Comparison of ENCODE assay signal across 1 cellular context in the genomic region with DNA sequence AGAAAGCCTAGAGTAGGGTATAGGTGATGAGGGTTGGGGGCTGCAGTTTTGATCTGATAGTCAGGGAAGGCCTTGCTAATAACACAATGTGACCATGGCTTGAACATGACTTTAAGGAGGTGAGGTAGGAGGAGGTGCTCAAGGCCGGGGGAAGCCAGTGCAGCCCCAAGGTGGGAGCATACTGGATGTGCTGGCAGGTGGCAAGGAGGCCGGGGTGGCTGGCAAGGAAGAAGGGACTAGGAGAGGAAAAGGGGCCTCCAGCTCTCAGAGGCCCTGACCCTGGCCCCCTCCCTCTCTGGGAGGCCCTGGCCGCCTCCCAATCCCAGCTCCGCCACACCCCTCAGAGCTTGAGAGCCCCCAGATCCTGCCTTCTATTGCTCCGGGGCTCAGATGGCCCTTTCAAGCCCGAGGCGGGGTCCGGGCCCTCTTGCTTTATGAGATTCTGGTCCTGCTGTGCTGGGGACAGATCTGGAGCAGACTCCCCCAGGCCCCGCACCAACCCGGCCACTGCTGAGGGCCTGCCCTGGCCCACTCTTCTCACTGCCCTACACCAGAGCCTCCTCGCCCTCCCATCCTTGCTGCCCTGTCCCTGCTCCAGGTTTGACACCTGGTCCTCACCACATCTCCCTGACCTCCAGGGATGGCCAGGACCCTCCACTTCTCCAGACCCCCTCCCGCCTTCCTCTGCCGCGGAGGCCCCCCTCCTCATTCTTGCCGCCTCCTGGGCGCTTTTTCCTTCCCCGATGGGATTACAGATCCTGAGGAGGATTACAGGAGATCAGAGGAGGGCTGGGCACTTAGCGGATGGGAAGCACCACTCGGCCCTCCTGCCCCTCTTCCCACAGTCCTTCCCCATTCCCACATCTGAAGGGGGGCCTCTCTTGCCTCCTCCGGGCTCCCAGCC.
TF ChIP-seq lines count a peak whose summit lies in the region.

No MANE protein-coding gene starts in this region.

TF ChIP-seq in H1, 55 proteins besides CTCF, POLR2A, EP300 and RAD21:
- TF ChIP-seq, protein P1, sequence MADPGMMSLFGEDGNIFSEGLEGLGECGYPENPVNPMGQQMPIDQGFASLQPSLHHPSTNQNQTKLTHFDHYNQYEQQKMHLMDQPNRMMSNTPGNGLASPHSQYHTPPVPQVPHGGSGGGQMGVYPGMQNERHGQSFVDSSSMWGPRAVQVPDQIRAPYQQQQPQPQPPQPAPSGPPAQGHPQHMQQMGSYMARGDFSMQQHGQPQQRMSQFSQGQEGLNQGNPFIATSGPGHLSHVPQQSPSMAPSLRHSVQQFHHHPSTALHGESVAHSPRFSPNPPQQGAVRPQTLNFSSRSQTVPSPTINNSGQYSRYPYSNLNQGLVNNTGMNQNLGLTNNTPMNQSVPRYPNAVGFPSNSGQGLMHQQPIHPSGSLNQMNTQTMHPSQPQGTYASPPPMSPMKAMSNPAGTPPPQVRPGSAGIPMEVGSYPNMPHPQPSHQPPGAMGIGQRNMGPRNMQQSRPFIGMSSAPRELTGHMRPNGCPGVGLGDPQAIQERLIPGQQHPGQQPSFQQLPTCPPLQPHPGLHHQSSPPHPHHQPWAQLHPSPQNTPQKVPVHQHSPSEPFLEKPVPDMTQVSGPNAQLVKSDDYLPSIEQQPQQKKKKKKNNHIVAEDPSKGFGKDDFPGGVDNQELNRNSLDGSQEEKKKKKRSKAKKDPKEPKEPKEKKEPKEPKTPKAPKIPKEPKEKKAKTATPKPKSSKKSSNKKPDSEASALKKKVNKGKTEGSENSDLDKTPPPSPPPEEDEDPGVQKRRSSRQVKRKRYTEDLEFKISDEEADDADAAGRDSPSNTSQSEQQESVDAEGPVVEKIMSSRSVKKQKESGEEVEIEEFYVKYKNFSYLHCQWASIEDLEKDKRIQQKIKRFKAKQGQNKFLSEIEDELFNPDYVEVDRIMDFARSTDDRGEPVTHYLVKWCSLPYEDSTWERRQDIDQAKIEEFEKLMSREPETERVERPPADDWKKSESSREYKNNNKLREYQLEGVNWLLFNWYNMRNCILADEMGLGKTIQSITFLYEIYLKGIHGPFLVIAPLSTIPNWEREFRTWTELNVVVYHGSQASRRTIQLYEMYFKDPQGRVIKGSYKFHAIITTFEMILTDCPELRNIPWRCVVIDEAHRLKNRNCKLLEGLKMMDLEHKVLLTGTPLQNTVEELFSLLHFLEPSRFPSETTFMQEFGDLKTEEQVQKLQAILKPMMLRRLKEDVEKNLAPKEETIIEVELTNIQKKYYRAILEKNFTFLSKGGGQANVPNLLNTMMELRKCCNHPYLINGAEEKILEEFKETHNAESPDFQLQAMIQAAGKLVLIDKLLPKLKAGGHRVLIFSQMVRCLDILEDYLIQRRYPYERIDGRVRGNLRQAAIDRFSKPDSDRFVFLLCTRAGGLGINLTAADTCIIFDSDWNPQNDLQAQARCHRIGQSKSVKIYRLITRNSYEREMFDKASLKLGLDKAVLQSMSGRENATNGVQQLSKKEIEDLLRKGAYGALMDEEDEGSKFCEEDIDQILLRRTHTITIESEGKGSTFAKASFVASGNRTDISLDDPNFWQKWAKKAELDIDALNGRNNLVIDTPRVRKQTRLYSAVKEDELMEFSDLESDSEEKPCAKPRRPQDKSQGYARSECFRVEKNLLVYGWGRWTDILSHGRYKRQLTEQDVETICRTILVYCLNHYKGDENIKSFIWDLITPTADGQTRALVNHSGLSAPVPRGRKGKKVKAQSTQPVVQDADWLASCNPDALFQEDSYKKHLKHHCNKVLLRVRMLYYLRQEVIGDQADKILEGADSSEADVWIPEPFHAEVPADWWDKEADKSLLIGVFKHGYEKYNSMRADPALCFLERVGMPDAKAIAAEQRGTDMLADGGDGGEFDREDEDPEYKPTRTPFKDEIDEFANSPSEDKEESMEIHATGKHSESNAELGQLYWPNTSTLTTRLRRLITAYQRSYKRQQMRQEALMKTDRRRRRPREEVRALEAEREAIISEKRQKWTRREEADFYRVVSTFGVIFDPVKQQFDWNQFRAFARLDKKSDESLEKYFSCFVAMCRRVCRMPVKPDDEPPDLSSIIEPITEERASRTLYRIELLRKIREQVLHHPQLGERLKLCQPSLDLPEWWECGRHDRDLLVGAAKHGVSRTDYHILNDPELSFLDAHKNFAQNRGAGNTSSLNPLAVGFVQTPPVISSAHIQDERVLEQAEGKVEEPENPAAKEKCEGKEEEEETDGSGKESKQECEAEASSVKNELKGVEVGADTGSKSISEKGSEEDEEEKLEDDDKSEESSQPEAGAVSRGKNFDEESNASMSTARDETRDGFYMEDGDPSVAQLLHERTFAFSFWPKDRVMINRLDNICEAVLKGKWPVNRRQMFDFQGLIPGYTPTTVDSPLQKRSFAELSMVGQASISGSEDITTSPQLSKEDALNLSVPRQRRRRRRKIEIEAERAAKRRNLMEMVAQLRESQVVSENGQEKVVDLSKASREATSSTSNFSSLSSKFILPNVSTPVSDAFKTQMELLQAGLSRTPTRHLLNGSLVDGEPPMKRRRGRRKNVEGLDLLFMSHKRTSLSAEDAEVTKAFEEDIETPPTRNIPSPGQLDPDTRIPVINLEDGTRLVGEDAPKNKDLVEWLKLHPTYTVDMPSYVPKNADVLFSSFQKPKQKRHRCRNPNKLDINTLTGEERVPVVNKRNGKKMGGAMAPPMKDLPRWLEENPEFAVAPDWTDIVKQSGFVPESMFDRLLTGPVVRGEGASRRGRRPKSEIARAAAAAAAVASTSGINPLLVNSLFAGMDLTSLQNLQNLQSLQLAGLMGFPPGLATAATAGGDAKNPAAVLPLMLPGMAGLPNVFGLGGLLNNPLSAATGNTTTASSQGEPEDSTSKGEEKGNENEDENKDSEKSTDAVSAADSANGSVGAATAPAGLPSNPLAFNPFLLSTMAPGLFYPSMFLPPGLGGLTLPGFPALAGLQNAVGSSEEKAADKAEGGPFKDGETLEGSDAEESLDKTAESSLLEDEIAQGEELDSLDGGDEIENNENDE (IDR thresholded peaks at IDR 0.05; ENCODE audit: insufficient replicate concordance, low read length): no peak
- TF ChIP-seq SP1 (IDR thresholded peaks at IDR 0.05; ENCODE audit: low read depth, low read length): no peak
- no peak for TF ChIP-seq GABPA (IDR thresholded peaks at IDR 0.05; ENCODE audit: borderline replicate concordance, insufficient read depth, low read length)
- no peak for TF ChIP-seq TAF7 (optimal IDR thresholded peaks at IDR 0.05; ENCODE audit: borderline replicate concordance, low read depth, low read length)
- no peak for TF ChIP-seq NRF1 (IDR thresholded peaks at IDR 0.05; ENCODE audit: low read depth, low read length)
- no peak for TF ChIP-seq YY1 (IDR thresholded peaks at IDR 0.05; ENCODE audit: low read depth, low read length)
TF ChIP-seq in H1: peak in this region for 0.
